ENCODE assay signal across 21 cellular contexts in genomic region chr10:112751651-112752050, GRCh38.
A peak's percentile ranks its signal among the peaks of the same experiment; 100 is the strongest.
DNase-seq lines count a peak whose midpoint lies in the region; ATAC-seq, FAIRE-seq and TF ChIP-seq lines count a peak whose summit lies in the region.
"Had no signal": no experiment of that assay in that cellular context is flagged by ENCODE, and none has a peak within 500 bp of the region (broad histone marks: within the 10 kb centered on the region; RNA-seq: fewer than 3 reads in every experiment).

No MANE protein-coding gene starts in this region.

- H3K4me3 ChIP-seq in A549: no peak overlapping the region
- H3K4me3 ChIP-seq in PC-9: no peak overlapping the region
- H3K4me3 ChIP-seq in hepatocyte: no peak overlapping the region
- no peak overlapping the region for H3K4me3 ChIP-seq in trophoblast cell (ENCODE audit: low read depth, low read length)
- H3K4me3 ChIP-seq: GM23248 had no signal

- H3K27ac ChIP-seq in A549 (no peak overlapping the region), PC-9 (no peak overlapping the region), hepatocyte (peak overlapping the region; percentile 83), trophoblast cell (ENCODE audit: low read depth, low read length) (no peak overlapping the region)
- H3K27ac ChIP-seq: GM23248, HL-60 had no signal

- intact Hi-C loops in PC-9 (cut with micrococcal nuclease; ENCODE audit: unreplicated experiment): no loop called here

- no peak overlapping the region for H3K23ac ChIP-seq in trophoblast cell (ENCODE audit: low read length)

- no TSS peak for BruUV-seq in PC-9 (replicated peaks; lab: Mats Ljungman, UMichigan)

- H2AK5ac ChIP-seq in trophoblast cell (ENCODE audit: low read length): no peak overlapping the region

- H2BK12ac ChIP-seq in trophoblast cell (ENCODE audit: low read length): no peak overlapping the region

- H3K18ac ChIP-seq in trophoblast cell (ENCODE audit: low read length): no peak overlapping the region

- 92% methylated on average over 3 of the region's 3 CpGs for WGBS in A549 (ENCODE audit: missing lambda C conversion rate)
- 88% methylated on average over 3 of the region's 3 CpGs for WGBS in hepatocyte (ENCODE audit: low lambda C conversion rate, missing lambda C conversion rate)
- WGBS in trophoblast cell (ENCODE audit: extremely low coverage, insufficient coverage, insufficient read length): no CpG with 5 or more reads among the region's 3 CpGs

- H4K20me1 ChIP-seq in PC-9 (ENCODE audit: insufficient read depth) (no peaks in the 10 kb centered on the region), hepatocyte (ENCODE audit: insufficient read depth, poor library complexity, severe bottlenecking) (no peaks in the 10 kb centered on the region)

- TF ChIP-seq CTCF in A549 (IDR thresholded peaks at IDR 0.05) (no peak), PC-9 (conservative IDR thresholded peaks at IDR 0.05) (no peak), hepatocyte (IDR thresholded peaks at IDR 0.05; ENCODE audit: poor library complexity) (no peak)

- H3K79me1 ChIP-seq in trophoblast cell (ENCODE audit: low read length): peaks cover 17% of the 10 kb centered on the region

- TF ChIP-seq EP300 in A549 (IDR thresholded peaks at IDR 0.05): no peak

- TF ChIP-seq POLR2A in A549 (IDR thresholded peaks at IDR 0.05; ENCODE audit: low read length): no peak

- DNase-seq in A549 (ENCODE audit: low read depth in 1 of 2, low spot score in 1 of 2): no peak
- DNase-seq in PC-9: no peak
- no peak for DNase-seq in hepatocyte (ENCODE audit: low spot score)
- peak in 1 of 2 donors; percentile 56 for DNase-seq in trophoblast cell
- no peak for DNase-seq in AG20443 (ENCODE audit: low spot score)
- DNase-seq in T1000 (lab: John Stamatoyannopoulos, UW): no peak
- no peak for DNase-seq in frontal cortex (ENCODE audit: low spot score in 2 of 2)
- DNase-seq: 8988T; BE2C; C1 segment of cervical spinal cord; CD4-positive, CD25-positive, alpha-beta regulatory T cell; CD8-positive, alpha-beta memory T cell; COR-L47; DMS79; GDM1; KBM-7 had no signal

- H3K4me2 ChIP-seq in A549 (peak overlapping the region; percentile 31; the same call in 1 of the 3 replicates), PC-9 (peak overlapping the region; percentile 4; the same call in 1 of the 2 replicates), hepatocyte (no peak overlapping the region), trophoblast cell (ENCODE audit: low read length) (no peak overlapping the region)

- H3K36me3 ChIP-seq in PC-9 (ENCODE audit: low read depth): no peaks in the 10 kb centered on the region
- H3K36me3 ChIP-seq in hepatocyte (replicated peaks; ENCODE audit: insufficient read depth, low read depth): no peaks in the 10 kb centered on the region
- H3K36me3 ChIP-seq in trophoblast cell (ENCODE audit: control insufficient read depth in 1 of 2, insufficient read depth in 2 of 2, low read length in 2 of 2): no peaks in the 10 kb centered on the region
- H3K36me3 ChIP-seq: BE2C had no signal

- FAIRE-seq in A549 (lab: Jason Lieb, UNC): peak; percentile 7
- FAIRE-seq in frontal cortex (lab: Jason Lieb, UNC): no peak
- FAIRE-seq: D721Med, GM19239, H54 had no signal

- peak overlapping the region; percentile 28 for H4K91ac ChIP-seq in trophoblast cell (ENCODE audit: low read depth, low read length)

- peaks cover 14% of the 10 kb centered on the region; the same call in 2 of the 3 replicates for H3K4me1 ChIP-seq in A549
- peaks cover 14% of the 10 kb centered on the region for H3K4me1 ChIP-seq in PC-9 (replicated peaks; ENCODE audit: insufficient read depth)
- peaks cover 38% of the 10 kb centered on the region for H3K4me1 ChIP-seq in hepatocyte (ENCODE audit: insufficient read depth)
- peaks cover 14 to 19% of the 10 kb centered on the region in 2 experiments for H3K4me1 ChIP-seq in trophoblast cell (ENCODE audit: control insufficient read depth in 1 of 2, insufficient read depth in 2 of 2, low read length in 2 of 2)

- POLR2A ChIA-PET in A549 (lab: Yijun Ruan, JAX): no interaction called here
- POLR2A ChIA-PET in PC-9 (lab: Charles Lee; ENCODE audit: unreplicated experiment): no interaction called here

- no peak for ATAC-seq in A549

- H3K14ac ChIP-seq in trophoblast cell (ENCODE audit: low read length): no peak overlapping the region

- H2BK120ac ChIP-seq in trophoblast cell (ENCODE audit: insufficient read depth, low read length, poor library complexity): no peak overlapping the region

- H2BK5ac ChIP-seq in trophoblast cell (ENCODE audit: low read depth, low read length, poor library complexity): no peak overlapping the region

- H3K27me3 ChIP-seq in PC-9 (ENCODE audit: insufficient read depth, low read depth) (no peaks in the 10 kb centered on the region), hepatocyte (no peaks in the 10 kb centered on the region), trophoblast cell (ENCODE audit: insufficient read depth, low read length) (no peaks in the 10 kb centered on the region)
- H3K27me3 ChIP-seq: BE2C had no signal

- no peak overlapping the region for H3K9ac ChIP-seq in trophoblast cell (ENCODE audit: low read length)
- H3K9ac ChIP-seq: GM23248 had no signal

- H4K8ac ChIP-seq in trophoblast cell (ENCODE audit: low read depth, low read length): no peak overlapping the region

- H4K12ac ChIP-seq in trophoblast cell (ENCODE audit: low read depth, low read length): no peak overlapping the region

- H3F3A ChIP-seq in PC-9 (ENCODE audit: insufficient read depth, low read depth): no peaks in the 10 kb centered on the region

- H2AFZ ChIP-seq in PC-9: no peak overlapping the region
- H2AFZ ChIP-seq in hepatocyte: no peak overlapping the region
- no peak overlapping the region for H2AFZ ChIP-seq in trophoblast cell (ENCODE audit: insufficient read depth, low read length, poor library complexity)
- H2AFZ ChIP-seq: GM23248 had no signal

- H3K79me2 ChIP-seq in PC-9 (ENCODE audit: low read depth) (no peaks in the 10 kb centered on the region), hepatocyte (no peaks in the 10 kb centered on the region), trophoblast cell (ENCODE audit: control insufficient read depth, insufficient read depth, low read length, poor library complexity) (no peaks in the 10 kb centered on the region)

- H3K9me2 ChIP-seq in PC-9 (ENCODE audit: insufficient read depth) (no peaks in the 10 kb centered on the region), hepatocyte (replicated peaks; ENCODE audit: insufficient read depth) (no peaks in the 10 kb centered on the region)

- H3K9me3 ChIP-seq in A549 (no peaks in the 10 kb centered on the region), PC-9 (ENCODE audit: insufficient read depth, low read depth) (no peaks in the 10 kb centered on the region), hepatocyte (ENCODE audit: low read depth) (no peaks in the 10 kb centered on the region), trophoblast cell (ENCODE audit: insufficient read depth, low read depth, low read length) (no peaks in the 10 kb centered on the region)
- H3K9me3 ChIP-seq: BE2C had no signal

- CTCF ChIA-PET in A549 (lab: Yijun Ruan, JAX): interaction anchor here (0.9 to 1.4 kb wide), 3 partner anchors 19 to 30 kb away, joined by 3 to 5 read pairs (median 4); no protein-coding TSS in a partner anchor
- CTCF ChIA-PET in PC-9 (lab: Charles Lee): no interaction called here

- no peak for TF ChIP-seq RAD21 in A549 (conservative IDR thresholded peaks at IDR 0.05 in 1 of 2, IDR thresholded peaks at IDR 0.05 in 1 of 2)

- H3K4ac ChIP-seq in trophoblast cell (ENCODE audit: low read depth, low read length): no peak overlapping the region

TF ChIP-seq in A549, 52 proteins besides CTCF, POLR2A, EP300 and RAD21:
- TF ChIP-seq ELK1 (IDR thresholded peaks at IDR 0.05; ENCODE audit: low read depth, low read length) (no peak), BHLHE40 (IDR thresholded peaks at IDR 0.05; ENCODE audit: low read depth, low read length) (no peak), ESRRA (IDR thresholded peaks at IDR 0.05; ENCODE audit: borderline replicate concordance, low read length) (no peak), CEBPB (IDR thresholded peaks at IDR 0.05) (no peak), ZC3H11A (IDR thresholded peaks at IDR 0.05) (no peak), EHF (CRISPR knock-in tag; IDR thresholded peaks at IDR 0.05) (no peak), NR3C1 (IDR thresholded peaks at IDR 0.05) (no peak), USF2 (IDR thresholded peaks at IDR 0.05) (no peak), SMC3 (IDR thresholded peaks at IDR 0.05) (no peak), JUNB (IDR thresholded peaks at IDR 0.05) (no peak), BCL3 (IDR thresholded peaks at IDR 0.05) (no peak)

Comparison
In these comparisons a context has a peak if more than half of its experiments do, and no peak if none do; other contexts are left out.
1. H3K4me2 ChIP-seq: peak in A549 (single experiment) and PC-9 (single experiment); none in hepatocyte (single experiment) and trophoblast cell (single experiment).